Comparison of ENCODE assay signal across 20 cellular contexts in the genomic region with DNA sequence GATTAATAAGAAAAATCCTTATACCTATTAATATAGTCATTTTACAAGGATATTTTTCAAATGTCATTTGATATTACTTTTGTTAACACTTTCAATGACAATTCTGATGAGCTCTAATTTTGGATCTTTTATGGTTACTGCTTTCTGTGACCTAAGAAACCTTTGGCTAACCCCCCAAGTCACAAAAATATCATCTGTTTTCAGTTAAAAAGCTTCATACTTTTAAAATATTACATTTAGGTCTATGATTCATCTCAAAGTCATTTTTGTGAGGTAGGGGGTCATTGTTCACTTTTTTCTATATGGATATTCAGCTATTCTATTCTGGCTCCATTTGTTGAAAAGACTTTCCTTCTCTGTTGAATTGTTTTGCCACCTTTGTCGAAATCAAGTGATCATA. TPM values are rescaled to one million over a fixed set of nuclear protein-coding genes. Genes with fewer than 3 reads are reported as not detected.
DNase-seq lines count a peak whose midpoint lies in the region; FAIRE-seq and TF ChIP-seq lines count a peak whose summit lies in the region.
"Had no signal": no experiment of that assay in that cellular context is flagged by ENCODE, and none has a peak within 500 bp of the region (broad histone marks: within the 10 kb centered on the region; RNA-seq: fewer than 3 reads in every experiment).

No MANE protein-coding gene starts in this region.

- no peak overlapping the region for H3K4me3 Mint-ChIP-seq in activated naive CD4-positive, alpha-beta T cell treated with anti-CD3 and anti-CD28 coated beads for 36 hours
- H3K4me3 Mint-ChIP-seq: CD4-positive, CD25-positive, alpha-beta regulatory T cell had no signal

- H3K4me3 ChIP-seq in ACC112 (ENCODE audit: low read depth, low read length) (no peak overlapping the region), esophagus muscularis mucosa (no peak overlapping the region), muscle layer of duodenum (ENCODE audit: low read depth in 1 of 2, low read length in 2 of 2) (no peak overlapping the region)
- H3K4me3 ChIP-seq: A549 had no signal

- no peak overlapping the region for H2AFZ ChIP-seq in ACC112 (ENCODE audit: low read length, unreplicated experiment)

- no peaks in the 10 kb centered on the region for H3K79me2 ChIP-seq in ACC112 (ENCODE audit: control insufficient read depth, insufficient read depth, low read length, unreplicated experiment)

- no peak for DNase-seq in RCC 7860 (ENCODE audit: low spot score)
- DNase-seq in esophagus muscularis mucosa (ENCODE audit: extremely low spot score) = no peak
- no peak for DNase-seq in NCI-H2196 treated with DMSO at 0.1 percent for 48 hours (lab: John Stamatoyannopoulos, UW; ENCODE audit: unreplicated experiment)
- DNase-seq in NCI-H2196 (lab: John Stamatoyannopoulos, UW; ENCODE audit: unreplicated experiment) = no peak
- DNase-seq in activated naive CD4-positive, alpha-beta T cell treated with anti-CD3 and anti-CD28 coated beads for 36 hours = no peak
- no peak for DNase-seq in activated CD4-positive, alpha-beta T cell treated with anti-CD3 and anti-CD28 coated beads for 4 hours
- DNase-seq: Calu3; CD4-positive, CD25-positive, alpha-beta regulatory T cell; DMS79; GF-D8; NCI-H1436; NCI-H2081; NCI-H345; NCI-H526 treated with DMSO at 0.1 percent for 48 hours; OCI-M1 had no signal

- no peaks in the 10 kb centered on the region for H3K27me3 Mint-ChIP-seq in activated naive CD4-positive, alpha-beta T cell treated with anti-CD3 and anti-CD28 coated beads for 36 hours (ENCODE audit: low read depth)
- H3K27me3 Mint-ChIP-seq: CD4-positive, CD25-positive, alpha-beta regulatory T cell had no signal

- FAIRE-seq in RCC 7860 (lab: Jason Lieb, UNC) = peak; percentile 16
- FAIRE-seq: A549, HTR-8/SVneo had no signal

- no peaks in the 10 kb centered on the region for H3K27me3 ChIP-seq in ACC112 (ENCODE audit: insufficient read depth, low read length)
- no peaks in the 10 kb centered on the region for H3K27me3 ChIP-seq in esophagus muscularis mucosa
- no peaks in the 10 kb centered on the region for H3K27me3 ChIP-seq in muscle layer of duodenum (ENCODE audit: low read depth, low read length)

- intact Hi-C loops in esophagus muscularis mucosa (cut with DNase I) = loop anchor here (10.0 kb wide), 1 partner anchor 100 kb away; no protein-coding TSS in a partner anchor
- intact Hi-C loops in activated naive CD4-positive, alpha-beta T cell treated with anti-CD3 and anti-CD28 coated beads for 36 hours (cut with micrococcal nuclease) = no loop called here

- TF ChIP-seq POLR2A in esophagus muscularis mucosa (IDR thresholded peaks at IDR 0.05; ENCODE audit: low read depth) = no peak

- H3K27ac Mint-ChIP-seq in activated naive CD4-positive, alpha-beta T cell treated with anti-CD3 and anti-CD28 coated beads for 36 hours = no peak overlapping the region
- H3K27ac Mint-ChIP-seq: CD4-positive, CD25-positive, alpha-beta regulatory T cell had no signal

- H3K36me3 ChIP-seq in ACC112 (ENCODE audit: insufficient read depth, low read length) = peaks cover 5% of the 10 kb centered on the region; the same call in 1 of the 2 replicates
- H3K36me3 ChIP-seq in esophagus muscularis mucosa = no peaks in the 10 kb centered on the region
- no peaks in the 10 kb centered on the region for H3K36me3 ChIP-seq in muscle layer of duodenum (ENCODE audit: control insufficient read depth in 1 of 2, insufficient read depth in 2 of 2, low read length in 2 of 2)

- TF ChIP-seq CTCF in esophagus muscularis mucosa (IDR thresholded peaks at IDR 0.05) = no peak

- H3K27ac ChIP-seq in ACC112 (ENCODE audit: low read depth, low read length) (peak overlapping the region; percentile 62), esophagus muscularis mucosa (replicated peaks in 1 of 4) (peak overlapping the region; percentile 40 to 73 (median 71)), muscle layer of duodenum (ENCODE audit: low read length) (peak overlapping the region; percentile 32)
- H3K27ac ChIP-seq: A549, RWPE1 had no signal

- peaks cover 2% of the 10 kb centered on the region for H3K36me3 Mint-ChIP-seq in activated naive CD4-positive, alpha-beta T cell treated with anti-CD3 and anti-CD28 coated beads for 36 hours (ENCODE audit: low read depth)

- 70% methylated on average over 1 of the region's 1 CpG for WGBS in esophagus muscularis mucosa

- H3K9me3 Mint-ChIP-seq in activated naive CD4-positive, alpha-beta T cell treated with anti-CD3 and anti-CD28 coated beads for 36 hours = no peaks in the 10 kb centered on the region
- H3K9me3 Mint-ChIP-seq: CD4-positive, CD25-positive, alpha-beta regulatory T cell had no signal

- peaks cover 33% of the 10 kb centered on the region for H3K4me1 ChIP-seq in ACC112 (ENCODE audit: control insufficient read depth, insufficient read depth, low read length, unreplicated experiment)
- H3K4me1 ChIP-seq in esophagus muscularis mucosa = peaks cover 11 to 58% (median 31%) of the 10 kb centered on the region in 4 donors
- no peaks in the 10 kb centered on the region for H3K4me1 ChIP-seq in muscle layer of duodenum (ENCODE audit: control insufficient read depth in 1 of 2, insufficient read depth in 2 of 2, low read length in 2 of 2)

- H3K9me3 ChIP-seq in esophagus muscularis mucosa (no peaks in the 10 kb centered on the region), muscle layer of duodenum (ENCODE audit: control insufficient read depth in 1 of 2, low read length in 2 of 2) (no peaks in the 10 kb centered on the region)
- H3K9me3 ChIP-seq: A549 had no signal

- no peak for TF ChIP-seq EP300 in esophagus muscularis mucosa (IDR thresholded peaks at IDR 0.05)

- CTCF ChIA-PET in activated naive CD4-positive, alpha-beta T cell treated with anti-CD3 and anti-CD28 coated beads for 36 hours (lab: Charles Lee) = interaction anchor here (2.4 kb wide), 1 partner anchor 208 kb away, joined by 8 read pairs; no protein-coding TSS in a partner anchor

- H3K4me1 Mint-ChIP-seq in activated naive CD4-positive, alpha-beta T cell treated with anti-CD3 and anti-CD28 coated beads for 36 hours (ENCODE audit: low read depth) = no peaks in the 10 kb centered on the region

RNA-seq across cellular contexts. Expression of a gene that starts 44.8 kb away (rescaled TPM):
- 10 to 100 TPM; 24.0 to 33.8 (median 28.8) TPM for total RNA-seq in esophagus muscularis mucosa
- 10 to 100 TPM; 63.4 to 68.8 TPM for total RNA-seq in activated naive CD4-positive, alpha-beta T cell treated with anti-CD3 and anti-CD28 coated beads for 36 hours

RNA-seq across cellular contexts. Expression of a gene that starts 45.1 kb away (rescaled TPM):
- total RNA-seq in esophagus muscularis mucosa = 100 to 1,000 TPM; 112 to 277 (median 168) TPM
- 10 to 100 TPM; 42.8 to 48.0 TPM for total RNA-seq in activated naive CD4-positive, alpha-beta T cell treated with anti-CD3 and anti-CD28 coated beads for 36 hours
